24 cellular contexts compared by ENCODE assay signal in the genomic region with DNA sequence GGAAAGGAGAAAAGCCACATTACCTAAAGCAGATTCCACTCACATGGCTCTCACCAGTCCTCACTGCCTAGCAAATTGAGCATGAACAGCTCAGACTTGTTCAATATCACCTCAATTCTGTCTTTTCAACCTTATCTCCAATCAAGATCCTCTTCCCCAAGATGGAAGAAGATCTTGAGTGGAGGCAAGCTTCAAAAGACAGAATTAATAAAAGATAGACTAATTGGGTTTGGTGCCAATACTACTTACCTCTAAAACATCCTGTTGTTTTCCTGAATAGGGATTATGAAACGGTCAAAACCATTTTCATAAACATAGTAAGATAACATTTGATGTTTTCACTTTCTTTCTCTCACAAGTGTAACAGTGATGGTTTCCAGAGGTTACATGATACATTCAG.
DNase-seq lines count a peak whose midpoint lies in the region; ATAC-seq and TF ChIP-seq lines count a peak whose summit lies in the region.
"Had no signal": no experiment of that assay in that cellular context is flagged by ENCODE, and none has a peak within 500 bp of the region (broad histone marks: within the 10 kb centered on the region; RNA-seq: fewer than 3 reads in every experiment).

No MANE protein-coding gene starts in this region.

- 58% methylated on average over 1 of the region's 1 CpG for WGBS in smooth muscle cell (ENCODE audit: low lambda C conversion rate)

- no TSS peak for BruUV-seq in A673 (replicated peaks; lab: Mats Ljungman, UMichigan)

- H3K4me3 ChIP-seq in A673 (ENCODE audit: low read depth, low read length, poor library complexity, severe bottlenecking) (no peak overlapping the region), MM.1S (ENCODE audit: low read length) (no peak overlapping the region), SK-N-MC (no peak overlapping the region), smooth muscle cell (no peak overlapping the region), GM23338 (no peak overlapping the region)
- H3K4me3 ChIP-seq: BLaER1 treated with 17β-estradiol and CSF1 and Interleukin-3, amounts not matched to agents 10 nM and 100 nM; GM12878 had no signal

- no peaks in the 10 kb centered on the region for H4K20me1 ChIP-seq in MM.1S (ENCODE audit: insufficient read depth, low read length)
- no peaks in the 10 kb centered on the region for H4K20me1 ChIP-seq in smooth muscle cell (ENCODE audit: low read depth)
- no peaks in the 10 kb centered on the region for H4K20me1 ChIP-seq in GM23338 (replicated peaks; ENCODE audit: insufficient read depth)
- H4K20me1 ChIP-seq: BLaER1 treated with 17β-estradiol and CSF1 and Interleukin-3, amounts not matched to agents 10 nM and 100 nM had no signal

- H2AFZ ChIP-seq in MM.1S (ENCODE audit: low read length) (no peak overlapping the region), smooth muscle cell (ENCODE audit: low read depth) (no peak overlapping the region), GM23338 (no peak overlapping the region)

- H3K4me1 ChIP-seq in A673 (ENCODE audit: insufficient read depth, low read length, poor library complexity, severe bottlenecking): peaks cover 36% of the 10 kb centered on the region
- no peaks in the 10 kb centered on the region for H3K4me1 ChIP-seq in MM.1S (ENCODE audit: low read length)
- H3K4me1 ChIP-seq in smooth muscle cell (ENCODE audit: low read depth): no peaks in the 10 kb centered on the region
- H3K4me1 ChIP-seq in GM23338 (ENCODE audit: insufficient read depth): no peaks in the 10 kb centered on the region
- H3K4me1 ChIP-seq: BLaER1 treated with 17β-estradiol and CSF1 and Interleukin-3, amounts not matched to agents 10 nM and 100 nM had no signal

- no peaks in the 10 kb centered on the region for H3K27me3 Mint-ChIP-seq in activated T-helper 2 cell treated with anti-CD3 and anti-CD28 coated beads, Interferon-gamma antibody, Interleukin-2, Interleukin-4, amounts not matched to agents 10 μg/mL and 5 μg/mL and 100 μg/mL, durations not matched to agents 14 hours and 24 hours and 36 hours (ENCODE audit: low read depth)
- peaks cover 4% of the 10 kb centered on the region for H3K27me3 Mint-ChIP-seq in GM23338 (ENCODE audit: insufficient read depth, low read depth, poor library complexity)
- H3K27me3 Mint-ChIP-seq: CD4-positive, alpha-beta T cell had no signal

- intact Hi-C loops in A673 (cut with micrococcal nuclease; ENCODE audit: unreplicated experiment): loop anchor here (2.0 to 10.0 kb wide), 4 partner anchors 63 to 1321 kb away; no protein-coding TSS in a partner anchor
- intact Hi-C loops in activated T-helper 2 cell treated with anti-CD3 and anti-CD28 coated beads, Interferon-gamma antibody, Interleukin-2, Interleukin-4, amounts not matched to agents 10 μg/mL and 5 μg/mL and 100 μg/mL, durations not matched to agents 14 hours and 24 hours and 36 hours (cut with micrococcal nuclease): no loop called here

- no peaks in the 10 kb centered on the region for H3K36me3 Mint-ChIP-seq in activated T-helper 2 cell treated with anti-CD3 and anti-CD28 coated beads, Interferon-gamma antibody, Interleukin-2, Interleukin-4, amounts not matched to agents 10 μg/mL and 5 μg/mL and 100 μg/mL, durations not matched to agents 14 hours and 24 hours and 36 hours (ENCODE audit: low read depth)
- H3K36me3 Mint-ChIP-seq in GM23338 (ENCODE audit: low read depth): no peaks in the 10 kb centered on the region
- H3K36me3 Mint-ChIP-seq: CD8-positive, alpha-beta T cell had no signal

- H3K27ac ChIP-seq in A673 (ENCODE audit: low read depth, low read length, poor library complexity, severe bottlenecking) (peak overlapping the region; percentile 96), MM.1S (ENCODE audit: low read length) (no peak overlapping the region), SK-N-MC (peak overlapping the region; percentile 99), smooth muscle cell (ENCODE audit: low read depth) (no peak overlapping the region), GM23338 (ENCODE audit: low read depth) (no peak overlapping the region)
- H3K27ac ChIP-seq: BLaER1 treated with 17β-estradiol and CSF1 and Interleukin-3, amounts not matched to agents 10 nM and 100 nM; C4-2B had no signal

- H3K9me2 ChIP-seq in MM.1S (replicated peaks; ENCODE audit: insufficient read depth, low read length): no peaks in the 10 kb centered on the region
- H3K9me2 ChIP-seq in GM23338 (ENCODE audit: insufficient read depth): no peaks in the 10 kb centered on the region

- H3K9me3 Mint-ChIP-seq in activated T-helper 2 cell treated with anti-CD3 and anti-CD28 coated beads, Interferon-gamma antibody, Interleukin-2, Interleukin-4, amounts not matched to agents 10 μg/mL and 5 μg/mL and 100 μg/mL, durations not matched to agents 14 hours and 24 hours and 36 hours: no peaks in the 10 kb centered on the region
- H3K9me3 Mint-ChIP-seq in GM23338: no peaks in the 10 kb centered on the region
- H3K9me3 Mint-ChIP-seq: CD4-positive, alpha-beta T cell; CD8-positive, alpha-beta T cell had no signal

- POLR2A ChIA-PET in A673 (lab: Charles Lee; ENCODE audit: low non-redundant PET): no interaction called here

- H3K79me2 ChIP-seq in MM.1S (ENCODE audit: low read length) (no peaks in the 10 kb centered on the region), smooth muscle cell (ENCODE audit: low read depth) (no peaks in the 10 kb centered on the region), GM23338 (replicated peaks; ENCODE audit: insufficient read depth) (no peaks in the 10 kb centered on the region)

- H3K27ac Mint-ChIP-seq in activated T-helper 2 cell treated with anti-CD3 and anti-CD28 coated beads, Interferon-gamma antibody, Interleukin-2, Interleukin-4, amounts not matched to agents 10 μg/mL and 5 μg/mL and 100 μg/mL, durations not matched to agents 14 hours and 24 hours and 36 hours: no peak overlapping the region
- no peak overlapping the region for H3K27ac Mint-ChIP-seq in GM23338
- H3K27ac Mint-ChIP-seq: B cell; CD4-positive, alpha-beta T cell; CD8-positive, alpha-beta T cell had no signal

- no peak for DNase-seq in A673 (ENCODE audit: low spot score)
- DNase-seq in MM.1S: peak; percentile 14
- DNase-seq in SK-N-MC (ENCODE audit: low read depth, low spot score): no peak
- DNase-seq in COLO668 (lab: John Stamatoyannopoulos, UW; ENCODE audit: unreplicated experiment): no peak
- DNase-seq in activated T-helper 2 cell treated with anti-CD3 and anti-CD28 coated beads, Interferon-gamma antibody, Interleukin-2, Interleukin-4, amounts not matched to agents 10 μg/mL and 5 μg/mL and 100 μg/mL, durations not matched to agents 14 hours and 24 hours and 36 hours (ENCODE audit: low spot score): no peak
- no peak for DNase-seq in smooth muscle cell (lab: John Stamatoyannopoulos, UW; ENCODE audit: unreplicated experiment)
- no peak for DNase-seq in GM23338 (ENCODE audit: low spot score)
- DNase-seq: 8988T; AML-193; CD4-positive, alpha-beta T cell; CD8-positive, alpha-beta T cell; COR-L47; DMS 273 treated with DMSO at 0.1 percent for 48 hours; DMS153; DMS53; DMS79; DND-41; EL; GDM1 had no signal

- H3K4me2 ChIP-seq in MM.1S (ENCODE audit: low read depth, low read length) (no peak overlapping the region), smooth muscle cell (no peak overlapping the region), GM23338 (no peak overlapping the region)
- H3K4me2 ChIP-seq: BLaER1 treated with 17β-estradiol and CSF1 and Interleukin-3, amounts not matched to agents 10 nM and 100 nM had no signal

- no peak overlapping the region for H3K9ac ChIP-seq in MM.1S (ENCODE audit: low read length)
- H3K9ac ChIP-seq in SK-N-MC (ENCODE audit: insufficient read length): no peak overlapping the region
- no peak overlapping the region for H3K9ac ChIP-seq in smooth muscle cell (ENCODE audit: low read depth)
- H3K9ac ChIP-seq: BLaER1 treated with 17β-estradiol and CSF1 and Interleukin-3, amounts not matched to agents 10 nM and 100 nM had no signal

- H3K4me3 Mint-ChIP-seq in activated T-helper 2 cell treated with anti-CD3 and anti-CD28 coated beads, Interferon-gamma antibody, Interleukin-2, Interleukin-4, amounts not matched to agents 10 μg/mL and 5 μg/mL and 100 μg/mL, durations not matched to agents 14 hours and 24 hours and 36 hours (ENCODE audit: low read depth): no peak overlapping the region
- no peak overlapping the region for H3K4me3 Mint-ChIP-seq in GM23338
- H3K4me3 Mint-ChIP-seq: B cell; CD4-positive, alpha-beta T cell; CD8-positive, alpha-beta T cell had no signal

- CTCF ChIA-PET in A673 (lab: Charles Lee): no interaction called here

- H3K36me3 ChIP-seq in A673 (ENCODE audit: insufficient read depth, low read length, poor library complexity, severe bottlenecking): no peaks in the 10 kb centered on the region
- H3K36me3 ChIP-seq in MM.1S (replicated peaks; ENCODE audit: insufficient read depth, low read length): no peaks in the 10 kb centered on the region
- H3K36me3 ChIP-seq in SK-N-MC (ENCODE audit: insufficient read depth, low read length): no peaks in the 10 kb centered on the region
- no peaks in the 10 kb centered on the region for H3K36me3 ChIP-seq in smooth muscle cell (ENCODE audit: low read depth)
- H3K36me3 ChIP-seq in GM23338 (ENCODE audit: insufficient read depth): no peaks in the 10 kb centered on the region
- H3K36me3 ChIP-seq: BLaER1 treated with 17β-estradiol and CSF1 and Interleukin-3, amounts not matched to agents 10 nM and 100 nM had no signal

- H3K4me1 Mint-ChIP-seq in activated T-helper 2 cell treated with anti-CD3 and anti-CD28 coated beads, Interferon-gamma antibody, Interleukin-2, Interleukin-4, amounts not matched to agents 10 μg/mL and 5 μg/mL and 100 μg/mL, durations not matched to agents 14 hours and 24 hours and 36 hours (ENCODE audit: low read depth): no peaks in the 10 kb centered on the region
- peaks cover 2% of the 10 kb centered on the region; the same call in 1 of the 3 replicates for H3K4me1 Mint-ChIP-seq in GM23338
- H3K4me1 Mint-ChIP-seq: B cell had no signal

- H3K9me3 ChIP-seq in A673 (ENCODE audit: low read depth, low read length, poor library complexity, severe bottlenecking): no peaks in the 10 kb centered on the region
- H3K9me3 ChIP-seq in MM.1S (replicated peaks; ENCODE audit: insufficient read depth, low read length): no peaks in the 10 kb centered on the region
- H3K9me3 ChIP-seq in SK-N-MC (ENCODE audit: low read depth, low read length): no peaks in the 10 kb centered on the region
- no peaks in the 10 kb centered on the region for H3K9me3 ChIP-seq in smooth muscle cell (replicated peaks; ENCODE audit: low read depth)
- H3K9me3 ChIP-seq: BLaER1 treated with 17β-estradiol and CSF1 and Interleukin-3, amounts not matched to agents 10 nM and 100 nM had no signal

- no peaks in the 10 kb centered on the region for H3K27me3 ChIP-seq in A673 (replicated peaks; ENCODE audit: insufficient read depth, low read depth, low read length, poor library complexity)
- no peaks in the 10 kb centered on the region for H3K27me3 ChIP-seq in MM.1S (replicated peaks; ENCODE audit: insufficient read depth, low read length)
- H3K27me3 ChIP-seq in smooth muscle cell (ENCODE audit: low read depth): no peaks in the 10 kb centered on the region
- no peaks in the 10 kb centered on the region for H3K27me3 ChIP-seq in GM23338 (ENCODE audit: insufficient read depth)
- H3K27me3 ChIP-seq: BLaER1 treated with 17β-estradiol and CSF1 and Interleukin-3, amounts not matched to agents 10 nM and 100 nM had no signal

- H3F3A ChIP-seq in MM.1S (ENCODE audit: insufficient read depth, low read length): no peaks in the 10 kb centered on the region
- no peaks in the 10 kb centered on the region for H3F3A ChIP-seq in smooth muscle cell (ENCODE audit: low read depth)
- no peaks in the 10 kb centered on the region for H3F3A ChIP-seq in GM23338 (replicated peaks; ENCODE audit: low read depth)

- TF ChIP-seq CTCF in A673 (conservative IDR thresholded peaks at IDR 0.05; ENCODE audit: low read depth, low read length) (no peak), MM.1S (IDR thresholded peaks at IDR 0.05; ENCODE audit: low read length) (no peak), smooth muscle cell (IDR thresholded peaks at IDR 0.05; ENCODE audit: borderline replicate concordance, insufficient read depth, poor library complexity, severe bottlenecking) (no peak), GM23338 (conservative IDR thresholded peaks at IDR 0.05; ENCODE audit: low read depth in 2 of 2) (no peak)

- peak; percentile 24 for ATAC-seq in GM18867 (IDR thresholded peaks at IDR 0.05; ENCODE audit: unreplicated experiment)
- ATAC-seq in GM23338: no peak
- ATAC-seq: CD8-positive, alpha-beta T cell; GM12878 had no signal

Comparison
In these comparisons a context has a peak if more than half of its experiments do, and no peak if none do; other contexts are left out.
1. H3K27ac ChIP-seq: peak in A673 (single experiment) and SK-N-MC (single experiment); none in MM.1S (single experiment), smooth muscle cell (single experiment) and GM23338 (single experiment).